1 cellular context compared by ENCODE assay signal in the genomic region with DNA sequence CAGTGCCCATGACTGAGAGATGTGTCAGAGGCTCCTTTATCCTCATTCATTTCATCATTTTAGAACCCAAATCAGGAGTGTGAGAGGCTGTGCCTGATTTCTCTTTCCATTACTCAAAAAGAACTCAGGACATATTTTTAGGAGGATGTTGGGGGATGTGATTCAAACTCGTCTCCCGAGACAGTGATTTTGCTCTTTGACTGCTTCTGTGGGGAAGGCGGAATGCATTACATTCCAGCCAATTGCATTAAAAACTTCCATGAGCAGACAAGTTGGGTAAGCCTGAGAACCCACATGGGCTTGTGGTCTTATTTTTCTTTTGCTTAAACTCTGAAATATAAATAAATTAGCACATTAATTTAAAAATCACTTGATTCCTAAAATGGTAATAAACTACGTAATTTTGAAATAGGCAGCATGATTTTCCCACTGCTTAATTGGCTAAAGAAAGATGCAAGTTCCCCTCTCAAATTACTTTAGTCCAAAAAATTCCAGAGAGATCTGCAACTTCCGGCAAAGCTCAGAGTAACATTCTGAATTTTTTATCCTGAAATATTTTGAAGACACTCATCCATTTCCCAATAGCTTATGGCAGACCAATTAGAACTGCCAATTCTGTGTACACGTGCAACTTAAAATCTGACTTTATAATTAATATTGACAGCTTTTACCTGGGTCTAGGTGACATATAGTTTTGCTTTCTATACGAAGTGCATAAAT.
TF ChIP-seq lines count a peak whose summit lies in the region.

No MANE protein-coding gene starts in this region.

TF ChIP-seq in GM23338, 12 proteins besides CTCF, POLR2A, EP300 and RAD21:
- TF ChIP-seq REST (IDR thresholded peaks at IDR 0.05; ENCODE audit: unreplicated experiment) = no peak
- no peak for TF ChIP-seq JUNB (IDR thresholded peaks at IDR 0.05; ENCODE audit: unreplicated experiment)
- no peak for TF ChIP-seq EZH2 (IDR thresholded peaks at IDR 0.05; ENCODE audit: low read depth, unreplicated experiment)
- no peak for TF ChIP-seq ZNF462 (CRISPR knock-in tag; IDR thresholded peaks at IDR 0.05)
- TF ChIP-seq NANOG (IDR thresholded peaks at IDR 0.05; ENCODE audit: borderline replicate concordance) = no peak
- no peak for TF ChIP-seq STAT1 (IDR thresholded peaks at IDR 0.05; ENCODE audit: unreplicated experiment)
- TF ChIP-seq, protein P1, sequence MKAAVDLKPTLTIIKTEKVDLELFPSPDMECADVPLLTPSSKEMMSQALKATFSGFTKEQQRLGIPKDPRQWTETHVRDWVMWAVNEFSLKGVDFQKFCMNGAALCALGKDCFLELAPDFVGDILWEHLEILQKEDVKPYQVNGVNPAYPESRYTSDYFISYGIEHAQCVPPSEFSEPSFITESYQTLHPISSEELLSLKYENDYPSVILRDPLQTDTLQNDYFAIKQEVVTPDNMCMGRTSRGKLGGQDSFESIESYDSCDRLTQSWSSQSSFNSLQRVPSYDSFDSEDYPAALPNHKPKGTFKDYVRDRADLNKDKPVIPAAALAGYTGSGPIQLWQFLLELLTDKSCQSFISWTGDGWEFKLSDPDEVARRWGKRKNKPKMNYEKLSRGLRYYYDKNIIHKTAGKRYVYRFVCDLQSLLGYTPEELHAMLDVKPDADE (IDR thresholded peaks at IDR 0.05) = no peak
- no peak for TF ChIP-seq POLR2AphosphoS5 (IDR thresholded peaks at IDR 0.05; ENCODE audit: low read depth)
- TF ChIP-seq CREB1 (CRISPR knock-in tag; IDR thresholded peaks at IDR 0.05; ENCODE audit: low read depth) = no peak
- TF ChIP-seq ZNF114 (CRISPR knock-in tag; IDR thresholded peaks at IDR 0.05) = no peak
- TF ChIP-seq ZNF331 (CRISPR knock-in tag; IDR thresholded peaks at IDR 0.05; ENCODE audit: low read depth) = no peak
- no peak for TF ChIP-seq EZH2phosphoT487 (IDR thresholded peaks at IDR 0.05; ENCODE audit: unreplicated experiment)
TF ChIP-seq in GM23338: peak in this region for 0.
